8 cellular contexts compared by ENCODE assay signal in genomic region chr20:41138217-41138526, GRCh38. TPM values are rescaled to one million over a fixed set of nuclear protein-coding genes. Genes with fewer than 3 reads are reported as not detected.
DNase-seq lines count a peak whose midpoint lies in the region; ATAC-seq and TF ChIP-seq lines count a peak whose summit lies in the region.

No MANE protein-coding gene starts in this region.

- H3K4me3 ChIP-seq in spleen, result peak overlapping the region; percentile 89 to 98 (median 95)

- no peak for TF ChIP-seq CTCF in activated B cell treated with CpG ODN at 0.5 μM for 24 hours (IDR thresholded peaks at IDR 0.05)
- no peak for TF ChIP-seq CTCF in spleen (IDR thresholded peaks at IDR 0.05 in 8 of 11, conservative IDR thresholded peaks at IDR 0.05 in 3 of 11)

- no peaks in the 10 kb centered on the region for H3K36me3 Mint-ChIP-seq in activated B cell treated with CpG ODN at 0.5 μM for 24 hours (ENCODE audit: low read depth)

- no peak for TF ChIP-seq POLR2A in spleen (IDR thresholded peaks at IDR 0.05)

- no peaks in the 10 kb centered on the region for H3K36me3 ChIP-seq in spleen

- 7 to 40% (median 18%) methylated on average over 1 to 4 of the region's 4 CpGs for WGBS in spleen, 5 donors

- no peaks in the 10 kb centered on the region for H3K27me3 Mint-ChIP-seq in activated B cell treated with CpG ODN at 0.5 μM for 24 hours

- ATAC-seq in activated B cell treated with CpG ODN at 0.5 μM for 24 hours (ENCODE audit: low read depth) (no peak), GM21423 (IDR thresholded peaks at IDR 0.05; ENCODE audit: unreplicated experiment) (no peak), HG02642 (IDR thresholded peaks at IDR 0.05; ENCODE audit: poor library complexity, unreplicated experiment) (no peak)

- no peaks in the 10 kb centered on the region for H3K9me3 Mint-ChIP-seq in activated B cell treated with CpG ODN at 0.5 μM for 24 hours

- intact Hi-C loops in activated B cell treated with CpG ODN at 0.5 μM for 24 hours (cut with micrococcal nuclease), result no loop called here
- intact Hi-C loops in spleen (cut with DNase I; ENCODE audit: low total_unique reads), result no loop called here

- DNase-seq in HEK293T (ENCODE audit: extremely low spot score), result no peak
- DNase-seq in activated B cell treated with CpG ODN at 0.5 μM for 24 hours, result no peak
- DNase-seq in hepatic stellate cell (ENCODE audit: low spot score), result peak; percentile 51
- no peak for DNase-seq in spleen
- no peak for DNase-seq in hippocampal formation (lab: John Stamatoyannopoulos, UW)
- DNase-seq in SHP77 treated with DMSO at 0.1 percent for 48 hours (lab: John Stamatoyannopoulos, UW), result no peak

- H3K4me1 ChIP-seq in spleen, result peaks cover 32 to 78% (median 66%) of the 10 kb centered on the region in 6 donors

- H3K27ac ChIP-seq in spleen, result peak overlapping the region; percentile 90 to 98 (median 95)

- CTCF ChIA-PET in HEK293T (lab: Yijun Ruan, JAX) (no interaction called here), activated B cell treated with CpG ODN at 0.5 μM for 24 hours (lab: Charles Lee) (interaction anchor here (3.4 kb wide), 1 partner anchor 34 kb away, joined by 13 read pairs; no protein-coding TSS in a partner anchor)

- no peaks in the 10 kb centered on the region for H3K9me3 ChIP-seq in spleen

- H3K4me3 Mint-ChIP-seq in activated B cell treated with CpG ODN at 0.5 μM for 24 hours, result peak overlapping the region; percentile 81

- H3K27ac Mint-ChIP-seq in activated B cell treated with CpG ODN at 0.5 μM for 24 hours, result peak overlapping the region; percentile 78

- POLR2A ChIA-PET in HEK293T (lab: Yijun Ruan, JAX), result interaction anchor here (1.1 kb wide), 1 partner anchor 22 kb away, joined by 3 read pairs; no protein-coding TSS in a partner anchor
- POLR2A ChIA-PET in activated B cell treated with CpG ODN at 0.5 μM for 24 hours (lab: Charles Lee), result interaction anchor here (0.6 to 3.5 kb wide), 9 partner anchors 15 to 440 kb away, joined by 3 to 47 read pairs (median 4); no protein-coding TSS in a partner anchor

- H3K4me1 Mint-ChIP-seq in activated B cell treated with CpG ODN at 0.5 μM for 24 hours, result peaks cover 80% of the 10 kb centered on the region

- peaks cover 0 to 12% (median 0%) of the 10 kb centered on the region in 7 donors for H3K27me3 ChIP-seq in spleen (replicated peaks in 1 of 7)

TF ChIP-seq in HEK293T, 16 proteins besides CTCF, POLR2A, EP300 and RAD21:
- 0 out of 2 replicates have a peak, but pooled peaks have one; percentile 24 for TF ChIP-seq ZNF384 (IDR thresholded peaks at IDR 0.05)
- TF ChIP-seq FOXK2 (IDR thresholded peaks at IDR 0.05), result no peak
TF ChIP-seq in HEK293T: peak in this region for 1.

RNA-seq across cellular contexts. Expression of gene PLCG1, which starts 0.8 kb away (rescaled TPM):
- total RNA-seq in activated B cell treated with CpG ODN at 0.5 μM for 24 hours (61.1 and 61.8 TPM in 2 replicates), spleen (100 to 1,000 TPM in 6 of 7 donors, 10 to 100 TPM in 1; 96.7 to 144 (median 134) TPM)
- polyA plus RNA-seq in spleen, result 10 to 100 TPM; 28.0 to 51.3 (median 29.3) TPM
